In genomic region chr14:41482861-41483260, GRCh38 we compare ENCODE assay signal across 20 cellular contexts.
"Had no signal": no experiment of that assay in that cellular context is flagged by ENCODE, and none has a peak within 500 bp of the region (broad histone marks: within the 10 kb centered on the region; RNA-seq: fewer than 3 reads in every experiment).

No MANE protein-coding gene starts in this region.

- H3K9ac ChIP-seq: SK-N-SH had no signal

- H3K27me3 Mint-ChIP-seq: activated CD4-positive, alpha-beta memory T cell treated with anti-CD3 and anti-CD28 coated beads, Interleukin-2, amount 10 ng/mL, durations not matched to agents 7 days and 5 days; activated CD4-positive, alpha-beta T cell treated with anti-CD3 and anti-CD28 coated beads for 36 hours; activated T-helper 17 cell treated with anti-CD3 and anti-CD28 coated beads, Interleukin-2, amount 50 U/mL, for 72 hours had no signal

- H3K4me3 ChIP-seq: K562 had no signal

- H3K4me3 Mint-ChIP-seq: activated CD4-positive, alpha-beta memory T cell treated with anti-CD3 and anti-CD28 coated beads, Interleukin-2, amount 10 ng/mL, durations not matched to agents 7 days and 5 days; activated CD4-positive, alpha-beta T cell treated with anti-CD3 and anti-CD28 coated beads for 36 hours; activated naive CD4-positive, alpha-beta T cell treated with anti-CD3 and anti-CD28 coated beads for 36 hours; activated naive CD8-positive, alpha-beta T cell; activated T-helper 17 cell treated with anti-CD3 and anti-CD28 coated beads, Interleukin-2, amount 50 U/mL, for 72 hours; T-helper 2 cell treated with Interferon-gamma antibody and Interleukin-4, amounts not matched to agents 5 μg/mL and 100 μg/mL, for 36 hours had no signal

- H3K36me3 Mint-ChIP-seq: activated naive CD8-positive, alpha-beta T cell had no signal

- H3K4me1 Mint-ChIP-seq: activated CD4-positive, alpha-beta memory T cell treated with anti-CD3 and anti-CD28 coated beads, Interleukin-2, amount 10 ng/mL, durations not matched to agents 7 days and 5 days; activated CD4-positive, alpha-beta T cell treated with anti-CD3 and anti-CD28 coated beads for 36 hours; activated T-helper 17 cell treated with anti-CD3 and anti-CD28 coated beads, Interleukin-2, amount 50 U/mL, for 72 hours had no signal

- H3K9me3 Mint-ChIP-seq: activated CD4-positive, alpha-beta memory T cell treated with anti-CD3 and anti-CD28 coated beads, Interleukin-2, amount 10 ng/mL, durations not matched to agents 7 days and 5 days; activated T-helper 17 cell treated with anti-CD3 and anti-CD28 coated beads, Interleukin-2, amount 50 U/mL, for 72 hours had no signal

- H3K27ac Mint-ChIP-seq: activated CD4-positive, alpha-beta memory T cell treated with anti-CD3 and anti-CD28 coated beads, Interleukin-2, amount 10 ng/mL, durations not matched to agents 7 days and 5 days; activated CD4-positive, alpha-beta T cell treated with anti-CD3 and anti-CD28 coated beads for 36 hours; activated naive CD4-positive, alpha-beta T cell treated with anti-CD3 and anti-CD28 coated beads for 36 hours; activated naive CD8-positive, alpha-beta T cell; activated T-helper 17 cell treated with anti-CD3 and anti-CD28 coated beads, Interleukin-2, amount 50 U/mL, for 72 hours; T-helper 2 cell treated with Interferon-gamma antibody and Interleukin-4, amounts not matched to agents 5 μg/mL and 100 μg/mL, for 36 hours had no signal

- DNase-seq: activated CD4-positive, alpha-beta memory T cell treated with anti-CD3 and anti-CD28 coated beads, Interleukin-2, amount 10 ng/mL, durations not matched to agents 7 days and 5 days; activated CD4-positive, alpha-beta T cell treated with anti-CD3 and anti-CD28 coated beads for 36 hours; activated CD4-positive, alpha-beta T cell treated with anti-CD3 and anti-CD28 coated beads, Interleukin-2, amount 50 U/mL, for 1 hour; activated gamma-delta T cell; activated naive CD4-positive, alpha-beta T cell treated with anti-CD3 and anti-CD28 coated beads for 36 hours; activated T-cell treated with anti-CD3 and anti-CD28 coated beads for 4 hours; activated T-cell treated with anti-CD3 and anti-CD28 coated beads, Interleukin-2, amount 50 U/mL, for 48 hours; anterior cingulate cortex; cerebellar nuclear complex; NCI-H1092; NCI-H1417; NCI-H1694; NCI-H2029 treated with DMSO at 0.1 percent for 48 hours; SK-N-SH; SW 1271; WERI-Rb-1 had no signal

- H3K27ac ChIP-seq: WERI-Rb-1 had no signal

- H3K9me3 ChIP-seq: SK-N-SH had no signal

- ATAC-seq: activated CD4-positive, alpha-beta T cell treated with anti-CD3 and anti-CD28 coated beads for 36 hours; activated T-helper 17 cell treated with anti-CD3 and anti-CD28 coated beads, Interleukin-2, amount 50 U/mL, for 72 hours; K562 had no signal

- H3K36me3 ChIP-seq: WERI-Rb-1 had no signal
